12 cellular contexts compared by ENCODE assay signal in the genomic region with DNA sequence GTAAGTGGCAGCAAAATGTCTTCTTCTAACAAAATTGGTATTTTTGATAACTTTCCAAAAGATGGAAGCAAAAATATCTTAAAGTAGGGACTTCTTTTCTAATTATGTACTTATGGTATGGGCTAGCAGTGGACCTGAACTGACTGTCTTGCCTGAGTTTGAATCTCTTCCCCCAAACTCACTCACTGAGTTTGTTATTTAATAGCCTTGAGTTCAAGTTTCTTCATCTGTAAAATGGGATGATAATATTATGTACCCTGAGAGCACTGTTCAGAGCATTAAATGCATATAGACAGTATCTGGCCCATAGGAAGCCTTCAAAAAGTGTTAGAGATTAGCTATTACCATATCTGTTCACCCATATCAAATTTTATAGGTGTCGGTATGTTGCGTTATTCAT.
DNase-seq lines count a peak whose midpoint lies in the region; ATAC-seq and TF ChIP-seq lines count a peak whose summit lies in the region.
"Had no signal": no experiment of that assay in that cellular context is flagged by ENCODE, and none has a peak within 500 bp of the region (broad histone marks: within the 10 kb centered on the region; RNA-seq: fewer than 3 reads in every experiment).

No MANE protein-coding gene starts in this region.

- intact Hi-C loops in spleen (cut with DNase I; ENCODE audit: low total_unique reads) (no loop called here), mammary epithelial cell (cut with micrococcal nuclease) (no loop called here)

- BruUV-seq in mammary epithelial cell (replicated peaks; lab: Mats Ljungman, UMichigan): no TSS peak

- in situ Hi-C loops in mammary epithelial cell (cut with MboI; ENCODE audit: low sequenced_read_pairs in 2 of 2): no loop called here

- no peaks in the 10 kb centered on the region for H4K20me1 ChIP-seq in mammary epithelial cell (ENCODE audit: insufficient read depth, low read length)

- no peaks in the 10 kb centered on the region for H3K79me2 ChIP-seq in mammary epithelial cell (ENCODE audit: insufficient read depth, low read length)

- WGBS in spleen, 5 donors: 65 to 78% (median 70%) methylated on average over 2 of the region's 2 CpGs
- 94% methylated on average over 2 of the region's 2 CpGs for WGBS in mammary epithelial cell (ENCODE audit: low coverage, missing lambda C conversion rate)

- no peak overlapping the region for H3K4me2 ChIP-seq in mammary epithelial cell (ENCODE audit: insufficient read depth, low read depth, low read length)

- TF ChIP-seq POLR2A in spleen (IDR thresholded peaks at IDR 0.05): no peak

- ATAC-seq in GM18868 (IDR thresholded peaks at IDR 0.05; ENCODE audit: unreplicated experiment): peak; percentile 9
- ATAC-seq in HG02759 (IDR thresholded peaks at IDR 0.05; ENCODE audit: unreplicated experiment): peak; percentile 2
- ATAC-seq in activated T-helper 17 cell treated with anti-CD3 and anti-CD28 coated beads, Interleukin-2, amount 50 U/mL, for 72 hours (replicated peaks): peak; percentile 5

- no peak overlapping the region for H3K9ac ChIP-seq in mammary epithelial cell (ENCODE audit: insufficient read depth, low read length)

- H3K9me3 ChIP-seq in spleen (no peaks in the 10 kb centered on the region), mammary epithelial cell (replicated peaks; ENCODE audit: insufficient read depth, low read length) (no peaks in the 10 kb centered on the region)
- H3K9me3 ChIP-seq: tibial nerve had no signal

- peak overlapping the region in 2 of 8 donors; percentile 39 to 62 for H3K4me3 ChIP-seq in spleen
- H3K4me3 ChIP-seq in foreskin fibroblast (ENCODE audit: low read depth in 1 of 2, low read length in 2 of 2): no peak overlapping the region
- no peak overlapping the region for H3K4me3 ChIP-seq in mammary epithelial cell (replicated peaks in 1 of 3; ENCODE audit: insufficient read depth in 1 of 3, low read depth in 2 of 3, low read length in 3 of 3)

- no peaks in the 10 kb centered on the region for H3K27me3 ChIP-seq in spleen (replicated peaks in 1 of 7)
- H3K27me3 ChIP-seq in mammary epithelial cell (ENCODE audit: insufficient read depth, low read length): no peaks in the 10 kb centered on the region
- H3K27me3 ChIP-seq: tibial nerve had no signal

- H3K27ac ChIP-seq in spleen (peak overlapping the region in 5 of 8 donors; percentile 51 to 72 (median 68)), mammary epithelial cell (ENCODE audit: insufficient read depth, low read depth, low read length) (no peak overlapping the region)
- H3K27ac ChIP-seq: tibial nerve had no signal

- H3K36me3 ChIP-seq in spleen (no peaks in the 10 kb centered on the region), mammary epithelial cell (ENCODE audit: insufficient read depth, low read length) (no peaks in the 10 kb centered on the region)
- H3K36me3 ChIP-seq: tibial nerve had no signal

- H3K4me1 ChIP-seq in spleen: peaks cover 0 to 57% (median 24%) of the 10 kb centered on the region in 6 donors
- no peaks in the 10 kb centered on the region for H3K4me1 ChIP-seq in mammary epithelial cell (ENCODE audit: insufficient read depth, low read length)

- no peaks in the 10 kb centered on the region for H3K9me3 Mint-ChIP-seq in activated T-helper 17 cell treated with anti-CD3 and anti-CD28 coated beads, Interleukin-2, amount 50 U/mL, for 72 hours
- H3K9me3 Mint-ChIP-seq: activated CD8-positive, alpha-beta T cell treated with anti-CD3 and anti-CD28 coated beads for 36 hours; activated naive CD8-positive, alpha-beta T cell treated with anti-CD3 and anti-CD28 coated beads, Interleukin-2, amount 10 ng/mL, durations not matched to agents 7 days and 5 days had no signal

- H3K27ac Mint-ChIP-seq in activated T-helper 17 cell treated with anti-CD3 and anti-CD28 coated beads, Interleukin-2, amount 50 U/mL, for 72 hours: peak overlapping the region; percentile 55
- H3K27ac Mint-ChIP-seq: activated CD8-positive, alpha-beta T cell treated with anti-CD3 and anti-CD28 coated beads for 36 hours; activated naive CD8-positive, alpha-beta T cell treated with anti-CD3 and anti-CD28 coated beads, Interleukin-2, amount 10 ng/mL, durations not matched to agents 7 days and 5 days had no signal

- CTCF ChIA-PET in mammary epithelial cell (lab: Charles Lee; ENCODE audit: low non-redundant PET): no interaction called here

- H3K4me1 Mint-ChIP-seq in activated T-helper 17 cell treated with anti-CD3 and anti-CD28 coated beads, Interleukin-2, amount 50 U/mL, for 72 hours: peaks cover 8% of the 10 kb centered on the region
- H3K4me1 Mint-ChIP-seq: activated naive CD8-positive, alpha-beta T cell treated with anti-CD3 and anti-CD28 coated beads, Interleukin-2, amount 10 ng/mL, durations not matched to agents 7 days and 5 days had no signal

- no peaks in the 10 kb centered on the region for H3K36me3 Mint-ChIP-seq in activated T-helper 17 cell treated with anti-CD3 and anti-CD28 coated beads, Interleukin-2, amount 50 U/mL, for 72 hours (ENCODE audit: low read depth)
- H3K36me3 Mint-ChIP-seq: activated naive CD8-positive, alpha-beta T cell treated with anti-CD3 and anti-CD28 coated beads, Interleukin-2, amount 10 ng/mL, durations not matched to agents 7 days and 5 days had no signal

- TF ChIP-seq CTCF in spleen (IDR thresholded peaks at IDR 0.05 in 8 of 11, conservative IDR thresholded peaks at IDR 0.05 in 3 of 11): no peak
- TF ChIP-seq CTCF in foreskin fibroblast (IDR thresholded peaks at IDR 0.05; ENCODE audit: low read depth, low read length): no peak
- TF ChIP-seq CTCF in mammary epithelial cell (conservative IDR thresholded peaks at IDR 0.05 in 1 of 2, IDR thresholded peaks at IDR 0.05 in 1 of 2; ENCODE audit: extremely low read depth in 1 of 2, insufficient read depth in 1 of 2, low read depth in 1 of 2, low read length in 2 of 2): no peak

- no peak overlapping the region for H2AFZ ChIP-seq in mammary epithelial cell (ENCODE audit: low read depth, low read length)

- DNase-seq in spleen (no peak), foreskin fibroblast (no peak), NCI-H524 (lab: John Stamatoyannopoulos, UW) (no peak), mammary epithelial cell (no peak)
- DNase-seq: activated naive CD8-positive, alpha-beta T cell treated with anti-CD3 and anti-CD28 coated beads, Interleukin-2, amount 10 ng/mL, durations not matched to agents 7 days and 5 days; DMS 273 treated with DMSO at 0.1 percent for 48 hours; NCI-H1417 had no signal

- H3K27me3 Mint-ChIP-seq in activated T-helper 17 cell treated with anti-CD3 and anti-CD28 coated beads, Interleukin-2, amount 50 U/mL, for 72 hours: peaks cover 14% of the 10 kb centered on the region
- H3K27me3 Mint-ChIP-seq: activated naive CD8-positive, alpha-beta T cell treated with anti-CD3 and anti-CD28 coated beads, Interleukin-2, amount 10 ng/mL, durations not matched to agents 7 days and 5 days had no signal

- peak overlapping the region; percentile 82 for H3K4me3 Mint-ChIP-seq in activated T-helper 17 cell treated with anti-CD3 and anti-CD28 coated beads, Interleukin-2, amount 50 U/mL, for 72 hours
- H3K4me3 Mint-ChIP-seq: activated naive CD8-positive, alpha-beta T cell treated with anti-CD3 and anti-CD28 coated beads, Interleukin-2, amount 10 ng/mL, durations not matched to agents 7 days and 5 days had no signal

- dilution Hi-C loops in mammary epithelial cell (cut with HindIII; ENCODE audit: low sequenced_read_pairs): no loop called here
